In the genomic region with DNA sequence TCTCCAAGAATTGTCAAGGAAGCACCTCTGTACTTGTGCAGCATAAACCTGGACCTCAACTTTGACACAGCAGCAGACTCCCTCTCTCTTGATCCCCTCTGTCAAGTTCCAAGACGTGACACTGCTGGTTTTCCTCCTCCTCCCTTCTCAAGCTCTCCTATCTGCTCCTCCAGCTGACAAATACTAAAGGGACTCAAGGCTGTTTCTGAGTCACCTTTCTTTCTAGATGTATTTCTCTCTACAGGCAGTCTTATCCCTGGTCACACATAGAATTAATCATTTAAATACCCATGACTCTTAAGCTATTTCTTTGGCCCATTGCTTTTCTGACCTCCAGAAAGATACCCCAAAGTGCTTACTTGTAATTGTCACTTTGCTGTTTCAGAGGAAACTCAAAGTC, we compare ENCODE assay signal across 19 cellular contexts. TPM values are rescaled to one million over a fixed set of nuclear protein-coding genes. Genes with fewer than 3 reads are reported as not detected.
DNase-seq lines count a peak whose midpoint lies in the region; TF ChIP-seq lines count a peak whose summit lies in the region.
"Had no signal": no experiment of that assay in that cellular context is flagged by ENCODE, and none has a peak within 500 bp of the region (broad histone marks: within the 10 kb centered on the region; RNA-seq: fewer than 3 reads in every experiment).

No MANE protein-coding gene starts in this region.

- no peaks in the 10 kb centered on the region for H3K27me3 ChIP-seq in colonic mucosa

- DNase-seq in Caki2 (ENCODE audit: low read depth) (peak; percentile 69), M059J (ENCODE audit: low read depth) (peak; percentile 56), astrocyte of the spinal cord (ENCODE audit: low read depth, low spot score) (peak; percentile 29), fibroblast of the aortic adventitia (ENCODE audit: low read depth) (peak; percentile 49), colonic mucosa (no peak), 8988T (no peak), anterior cingulate cortex (lab: John Stamatoyannopoulos, UW) (no peak)
- DNase-seq in activated CD4-positive, CD25-positive, alpha-beta regulatory T cell treated with anti-CD3 and anti-CD28 coated beads, Interleukin-2, amount 50 U/mL, for 72 hours: no peak
- DNase-seq: activated CD4-positive, alpha-beta memory T cell treated with anti-CD3 and anti-CD28 coated beads, Interleukin-2, amount 10 ng/mL, durations not matched to agents 7 days and 5 days; activated naive CD8-positive, alpha-beta T cell treated with anti-CD3 and anti-CD28 coated beads for 36 hours; activated T-cell treated with anti-CD3 and anti-CD28 coated beads, Interleukin-2, amount 50 U/mL, for 4 hours; Caco-2; NCI-H1092 treated with DMSO at 0.1 percent for 48 hours; NCI-H69; stimulated activated CD4-positive, alpha-beta T cell treated with anti-CD3 and anti-CD28 coated beads, Interleukin-2, amount 100 ng/mL, for 48 hours; substantia nigra had no signal

- no peaks in the 10 kb centered on the region for H3K9me3 ChIP-seq in colonic mucosa
- H3K9me3 ChIP-seq: Caco-2 had no signal

- in situ Hi-C loops in Caki2 (cut with HindIII; ENCODE audit: low pct_unique_long_range_greater_than_20kb, low sequenced_read_pairs) (no loop called here), astrocyte of the spinal cord (cut with HindIII; ENCODE audit: low sequenced_read_pairs) (no loop called here)

- H3K4me3 ChIP-seq in astrocyte of the spinal cord (ENCODE audit: low read depth, low read length) (no peak overlapping the region), fibroblast of the aortic adventitia (ENCODE audit: low read depth, low read length) (no peak overlapping the region), colonic mucosa (no peak overlapping the region)

- intact Hi-C loops in colonic mucosa (cut with DNase I): no loop called here

- H3K4me1 ChIP-seq in colonic mucosa: no peaks in the 10 kb centered on the region
- H3K4me1 ChIP-seq: parathyroid adenoma had no signal

- no peak overlapping the region for H3K27ac ChIP-seq in colonic mucosa
- H3K27ac ChIP-seq: HL-60, KMS-11, parathyroid adenoma had no signal

- TF ChIP-seq CTCF in astrocyte of the spinal cord (IDR thresholded peaks at IDR 0.05; ENCODE audit: low read depth, low read length): no peak
- no peak for TF ChIP-seq CTCF in fibroblast of the aortic adventitia (IDR thresholded peaks at IDR 0.05; ENCODE audit: insufficient read depth, low read length)
- TF ChIP-seq CTCF in colonic mucosa (IDR thresholded peaks at IDR 0.05): no peak

- no peak overlapping the region for H3K9ac ChIP-seq in colonic mucosa (ENCODE audit: low read depth in 2 of 2, low read length in 2 of 2)
- H3K9ac ChIP-seq: KMS-11, parathyroid adenoma had no signal

- no peaks in the 10 kb centered on the region for H3K36me3 ChIP-seq in colonic mucosa

RNA-seq across cellular contexts. Expression of a gene that starts 53.5 kb away (rescaled TPM):
- 57.1 and 76.8 TPM in 2 replicates for total RNA-seq in Caki2 (2014; rRNA removed; shearing (Covaris generic); ENCODE audit: low replicate concordance)
- 47.0 and 74.5 TPM in 2 replicates for total RNA-seq in M059J (2014; rRNA removed; shearing (Covaris generic))
- total RNA-seq in fibroblast of the aortic adventitia (ENCODE audit: low replicate concordance) (137 and 145 TPM in 2 replicates), colonic mucosa (10 to 100 TPM; 41.5 to 69.8 TPM)

RNA-seq across cellular contexts. Expression of a gene that starts 53.9 kb away (rescaled TPM):
- total RNA-seq in Caki2 (2014; rRNA removed; shearing (Covaris generic); ENCODE audit: low replicate concordance): 15.1 and 26.9 TPM in 2 replicates
- 7.5 and 11.4 TPM in 2 replicates for total RNA-seq in M059J (2014; rRNA removed; shearing (Covaris generic))
- 9.3 and 14.6 TPM in 2 replicates for total RNA-seq in fibroblast of the aortic adventitia (ENCODE audit: low replicate concordance)
- 10 to 100 TPM; 22.1 to 35.7 TPM for total RNA-seq in colonic mucosa

Comparison
In these comparisons a context has a peak if more than half of its experiments do, and no peak if none do; other contexts are left out.
1. DNase-seq: peak in Caki2 (single experiment), M059J (single experiment), astrocyte of the spinal cord (single experiment) and fibroblast of the aortic adventitia (single experiment); none in colonic mucosa (single experiment), activated CD4-positive, CD25-positive, alpha-beta regulatory T cell treated with anti-CD3 and anti-CD28 coated beads, Interleukin-2, amount 50 U/mL, for 72 hours (single experiment), 8988T (single experiment) and anterior cingulate cortex (0 of 58).